ENCODE assay signal across 2 cellular contexts in the genomic region with DNA sequence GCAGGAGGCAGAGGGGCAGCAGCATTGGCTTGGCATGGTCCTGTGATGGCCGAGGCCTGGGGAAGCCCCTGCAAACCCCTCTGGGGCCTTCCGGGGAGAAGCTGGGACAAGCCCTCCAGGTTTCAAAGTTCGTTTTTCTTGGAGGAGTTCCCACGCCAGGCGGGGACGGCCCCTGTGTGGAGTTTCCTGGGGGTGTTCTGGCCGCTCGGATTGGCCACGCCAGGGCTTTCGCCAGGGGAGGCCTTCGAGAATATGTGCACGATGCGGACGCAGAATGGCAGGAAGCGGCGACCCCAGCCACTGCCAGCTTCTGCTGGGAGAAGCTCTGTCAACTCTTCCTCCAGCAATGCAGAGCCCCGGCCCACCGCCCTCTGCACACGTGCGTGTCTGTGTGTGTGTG.
A peak's percentile ranks its signal among the peaks of the same experiment; 100 is the strongest.
TF ChIP-seq lines count a peak whose summit lies in the region.

No MANE protein-coding gene starts in this region.

TF ChIP-seq in HepG2, 621 proteins besides CTCF, POLR2A, EP300 and RAD21:
- no peak for TF ChIP-seq ZNF746 (CRISPR knock-in tag; IDR thresholded peaks at IDR 0.05)
- peak; percentile 9 for TF ChIP-seq HNRNPLL (IDR thresholded peaks at IDR 0.05; ENCODE audit: low read depth, low read length, poor library complexity, severe bottlenecking)
- no peak for TF ChIP-seq ZFX (CRISPR knock-in tag; IDR thresholded peaks at IDR 0.05; ENCODE audit: low read depth)
- no peak for TF ChIP-seq FOXA3 (CRISPR knock-in tag; IDR thresholded peaks at IDR 0.05)
- TF ChIP-seq ZNF382 (CRISPR knock-in tag; IDR thresholded peaks at IDR 0.05; ENCODE audit: borderline replicate concordance) = no peak
- TF ChIP-seq RAD51 (IDR thresholded peaks at IDR 0.05; ENCODE audit: borderline replicate concordance) = no peak

TF ChIP-seq in H1, 55 proteins besides CTCF, POLR2A, EP300 and RAD21:
- no peak for TF ChIP-seq POU5F1 (IDR thresholded peaks at IDR 0.05; ENCODE audit: low read depth, low read length)
- no peak for TF ChIP-seq CBX5 (IDR thresholded peaks at IDR 0.05; ENCODE audit: low read depth, low read length)
- no peak for TF ChIP-seq CBX8 (IDR thresholded peaks at IDR 0.05; ENCODE audit: borderline replicate concordance, low read depth, low read length)
- TF ChIP-seq BRCA1 (IDR thresholded peaks at IDR 0.05; ENCODE audit: low read depth, low read length) = no peak
- TF ChIP-seq RNF2 (IDR thresholded peaks at IDR 0.05; ENCODE audit: borderline replicate concordance, low read depth, low read length, missing control alignments, poor library complexity, severe bottlenecking) = no peak
